8 cellular contexts compared by ENCODE assay signal in the genomic region with DNA sequence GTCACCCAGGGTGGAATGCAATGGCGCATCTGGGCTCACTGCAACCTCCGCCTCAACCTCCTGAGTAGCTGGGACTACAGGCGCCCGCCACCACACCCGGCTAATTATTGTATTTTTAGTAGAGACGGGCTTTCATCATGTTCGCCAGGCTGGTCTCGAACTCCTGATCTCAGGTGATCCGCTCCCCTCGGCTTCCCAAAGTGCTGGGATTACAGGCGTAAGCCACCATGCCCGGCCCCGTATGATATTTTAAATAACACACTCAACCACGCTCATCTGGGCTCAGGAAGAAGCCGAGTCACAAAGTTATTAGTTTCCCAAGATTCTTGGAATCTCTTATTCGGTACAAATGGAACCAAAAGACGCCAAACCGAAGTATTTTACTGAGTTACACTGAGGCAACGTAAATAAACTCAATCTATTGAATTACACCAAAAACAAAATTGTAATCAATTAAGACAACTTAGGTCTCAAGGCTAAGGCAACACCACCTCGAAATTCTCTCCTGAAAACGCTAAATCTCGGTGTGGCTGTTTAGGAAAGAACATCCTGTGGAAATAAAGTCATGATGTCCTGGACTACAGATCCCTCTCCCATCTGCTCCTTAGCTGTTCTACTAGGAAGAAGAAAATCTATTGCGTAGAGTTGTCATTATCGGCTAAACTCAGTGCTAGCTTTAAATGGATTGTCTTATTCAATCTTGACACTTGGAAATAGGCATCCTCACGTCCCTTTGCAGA. TPM values are rescaled to one million over a fixed set of nuclear protein-coding genes. Genes with fewer than 3 reads are reported as not detected.
DNase-seq lines count a peak whose midpoint lies in the region; ATAC-seq and TF ChIP-seq lines count a peak whose summit lies in the region.

No MANE protein-coding gene starts in this region.

- H3K4me1 Mint-ChIP-seq in WTC11, result peaks cover 18% of the 10 kb centered on the region

- ATAC-seq in WTC11, result no peak
- peak in 1 of 4 donors; percentile 5 for ATAC-seq in heart left ventricle

- no peak for TF ChIP-seq EP300 in sigmoid colon (IDR thresholded peaks at IDR 0.05)

- peaks cover 0 to 15% (median 9%) of the 10 kb centered on the region in 9 donors for H3K36me3 ChIP-seq in heart left ventricle
- peaks cover 0 to 8% (median 2%) of the 10 kb centered on the region in 4 donors for H3K36me3 ChIP-seq in sigmoid colon

- POLR2A ChIA-PET in WTC11 (lab: Charles Lee), result interaction anchor here (0.8 to 1.2 kb wide), 4 partner anchors 28 to 64 kb away, joined by 3 to 14 read pairs (median 7); partner anchors contain the start of gene FRAT1

- H3K9me3 Mint-ChIP-seq in WTC11, result no peaks in the 10 kb centered on the region

- no peak for TF ChIP-seq CTCF in WTC11 (IDR thresholded peaks at IDR 0.05)
- no peak for TF ChIP-seq CTCF in heart left ventricle (IDR thresholded peaks at IDR 0.05)
- TF ChIP-seq CTCF in sigmoid colon (IDR thresholded peaks at IDR 0.05), result no peak

- H3K4me3 ChIP-seq in heart left ventricle (peak overlapping the region; percentile 70 to 100 (median 90)), sigmoid colon (peak overlapping the region; percentile 61 to 89 (median 80))

- H3K27me3 ChIP-seq in heart left ventricle (no peaks in the 10 kb centered on the region), sigmoid colon (no peaks in the 10 kb centered on the region)

- H3K27ac ChIP-seq in heart left ventricle, result peak overlapping the region; percentile 75 to 98 (median 95)
- H3K27ac ChIP-seq in sigmoid colon, result peak overlapping the region; percentile 88 to 97 (median 94)

- peak overlapping the region; percentile 83 for H3K4me3 Mint-ChIP-seq in WTC11

- CTCF ChIA-PET in WTC11 (lab: Charles Lee), result interaction anchor here (0.6 to 1.9 kb wide), 4 partner anchors 13 to 210 kb away, joined by 3 to 4 read pairs (median 3); no protein-coding TSS in a partner anchor

- H3K27ac Mint-ChIP-seq in WTC11, result peak overlapping the region; percentile 95

- intact Hi-C loops in heart left ventricle (cut with DNase I), result loop anchor here in 7 of 10 donors (1.0 to 5.0 kb wide), 5 partner anchors 27 to 459 kb away; partner anchors contain the start of genes FRAT2 (in 5 of the 7), FRAT1 (in 1 of the 7) and LCOR (in 1 of the 7)
- intact Hi-C loops in sigmoid colon (cut with DNase I), result loop anchor here (1.0 to 2.0 kb wide), 2 partner anchors 27 to 43 kb away; partner anchors contain the start of genes FRAT1 and FRAT2

- H3K27me3 Mint-ChIP-seq in WTC11 (ENCODE audit: low read depth), result no peaks in the 10 kb centered on the region

- WGBS in heart left ventricle, 4 donors, result 57 to 64% (median 61%) methylated on average over 25 of the region's 25 CpGs
- 17 to 53% methylated on average over 25 of the region's 25 CpGs for WGBS in sigmoid colon, 2 donors

- DNase-seq in NCI-H1417 (lab: John Stamatoyannopoulos, UW) (peak in 2 of 3 experiments; percentile 25 to 46), NCI-H1417 treated with DMSO at 0.1 percent for 48 hours (lab: John Stamatoyannopoulos, UW) (no peak), WTC11 (ENCODE audit: low spot score) (no peak), heart left ventricle (no peak), sigmoid colon (no peak), SK-N-DZ (ENCODE audit: low spot score) (no peak), hippocampal formation (lab: John Stamatoyannopoulos, UW) (no peak)
- DNase-seq in NK-92 treated with Interleukin-12 subunit alpha and Interleukin-12 subunit beta, amount 100 ng/mL, for 24 hours (lab: John Stamatoyannopoulos, UW), result no peak

- TF ChIP-seq POLR2A in heart left ventricle (IDR thresholded peaks at IDR 0.05) (no peak), sigmoid colon (IDR thresholded peaks at IDR 0.05) (no peak)

- peaks cover 0 to 12% (median 8%) of the 10 kb centered on the region in 12 donors for H3K4me1 ChIP-seq in heart left ventricle
- H3K4me1 ChIP-seq in sigmoid colon, result peaks cover 0 to 14% (median 5%) of the 10 kb centered on the region in 4 donors

- H3K9me3 ChIP-seq in heart left ventricle (no peaks in the 10 kb centered on the region), sigmoid colon (no peaks in the 10 kb centered on the region)

- peaks cover 10% of the 10 kb centered on the region for H3K36me3 Mint-ChIP-seq in WTC11

TF ChIP-seq in WTC11, 78 proteins besides CTCF, POLR2A, EP300 and RAD21:
- TF ChIP-seq ZNF317 (CRISPR knock-in tag; IDR thresholded peaks at IDR 0.05; ENCODE audit: borderline replicate concordance, low read depth), result no peak
- TF ChIP-seq MAX (CRISPR knock-in tag; IDR thresholded peaks at IDR 0.05), result no peak
- TF ChIP-seq ZNF671 (CRISPR knock-in tag; IDR thresholded peaks at IDR 0.05), result no peak
- TF ChIP-seq IRF2 (CRISPR knock-in tag; IDR thresholded peaks at IDR 0.05; ENCODE audit: borderline replicate concordance, low read depth), result no peak
- TF ChIP-seq, protein P1, sequence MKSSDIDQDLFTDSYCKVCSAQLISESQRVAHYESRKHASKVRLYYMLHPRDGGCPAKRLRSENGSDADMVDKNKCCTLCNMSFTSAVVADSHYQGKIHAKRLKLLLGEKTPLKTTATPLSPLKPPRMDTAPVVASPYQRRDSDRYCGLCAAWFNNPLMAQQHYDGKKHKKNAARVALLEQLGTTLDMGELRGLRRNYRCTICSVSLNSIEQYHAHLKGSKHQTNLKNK (CRISPR knock-in tag; IDR thresholded peaks at IDR 0.05), result no peak

RNA-seq across cellular contexts. Expression of gene ARHGAP19, which starts 0.9 kb away (rescaled TPM):
- 35.5 to 42.2 TPM (median 38.0 TPM) in 3 replicates for total RNA-seq in WTC11 (2021)
- 1 to 10 TPM; 3.0 to 7.4 (median 4.1) TPM for total RNA-seq in heart left ventricle
- polyA plus RNA-seq in heart left ventricle, result 1 to 10 TPM; 1.1 to 2.7 TPM
- 1 to 10 TPM; 4.2 to 9.1 (median 7.3) TPM for total RNA-seq in sigmoid colon
- polyA plus RNA-seq in sigmoid colon, result 1 to 10 TPM; 3.0 to 6.0 (median 4.8) TPM
- polyA plus RNA-seq in SK-N-DZ (2014; cell fraction: cytosol; rRNA removed), result 31.5 and 48.2 TPM in 2 replicates
- polyA plus RNA-seq in SK-N-DZ (2014; cell fraction: nucleus; rRNA removed), result 29.5 and 39.4 TPM in 2 replicates

RNA-seq across cellular contexts. Expression of gene FRAT1, which starts 27.5 kb away (rescaled TPM):
- total RNA-seq in WTC11 (2021) (7.0 to 8.2 TPM (median 7.6 TPM) in 3 replicates), heart left ventricle (1 to 10 TPM; 2.0 to 5.2 (median 4.4) TPM), sigmoid colon (1 to 10 TPM; 4.1 to 7.1 (median 5.1) TPM)
- polyA plus RNA-seq in heart left ventricle (1 to 10 TPM; 1.1 to 2.0 TPM), sigmoid colon (1 to 10 TPM; 2.8 to 5.0 (median 3.0) TPM)
- polyA plus RNA-seq in SK-N-DZ (2014; cell fraction: cytosol; rRNA removed), result 2.8 and 3.4 TPM in 2 replicates
- polyA plus RNA-seq in SK-N-DZ (2014; cell fraction: nucleus; rRNA removed), result 1.3 and 2.1 TPM in 2 replicates

RNA-seq across cellular contexts. Expression of gene FRAT2, which starts 43.0 kb away (rescaled TPM):
- total RNA-seq in WTC11 (2021), result 48.2 to 53.5 TPM (median 50.8 TPM) in 3 replicates
- 10 to 100 TPM in 1 of 9 donors, 1 to 10 TPM in 8; 4.4 to 12.4 (median 7.5) TPM for total RNA-seq in heart left ventricle
- polyA plus RNA-seq in heart left ventricle, result 1 to 10 TPM; 3.4 to 4.6 TPM
- 10 to 100 TPM; 11.9 to 18.9 (median 15.7) TPM for total RNA-seq in sigmoid colon
- polyA plus RNA-seq in sigmoid colon, result 10 to 100 TPM; 23.4 to 31.0 (median 24.6) TPM
- polyA plus RNA-seq in SK-N-DZ (2014; cell fraction: cytosol; rRNA removed), result 28.7 and 37.0 TPM in 2 replicates
- polyA plus RNA-seq in SK-N-DZ (2014; cell fraction: nucleus; rRNA removed), result 11.9 and 21.8 TPM in 2 replicates

Comparison
In these comparisons a context has a peak if more than half of its experiments do, and no peak if none do; other contexts are left out.
1. DNase-seq: peak in NCI-H1417 (2 of 3); none in NCI-H1417 treated with DMSO at 0.1 percent for 48 hours (single experiment), WTC11 (single experiment), heart left ventricle (0 of 5), sigmoid colon (single experiment), SK-N-DZ (single experiment), hippocampal formation (0 of 2) and NK-92 treated with Interleukin-12 subunit alpha and Interleukin-12 subunit beta, amount 100 ng/mL, for 24 hours (single experiment).